1 cellular context compared by ENCODE assay signal in the genomic region with DNA sequence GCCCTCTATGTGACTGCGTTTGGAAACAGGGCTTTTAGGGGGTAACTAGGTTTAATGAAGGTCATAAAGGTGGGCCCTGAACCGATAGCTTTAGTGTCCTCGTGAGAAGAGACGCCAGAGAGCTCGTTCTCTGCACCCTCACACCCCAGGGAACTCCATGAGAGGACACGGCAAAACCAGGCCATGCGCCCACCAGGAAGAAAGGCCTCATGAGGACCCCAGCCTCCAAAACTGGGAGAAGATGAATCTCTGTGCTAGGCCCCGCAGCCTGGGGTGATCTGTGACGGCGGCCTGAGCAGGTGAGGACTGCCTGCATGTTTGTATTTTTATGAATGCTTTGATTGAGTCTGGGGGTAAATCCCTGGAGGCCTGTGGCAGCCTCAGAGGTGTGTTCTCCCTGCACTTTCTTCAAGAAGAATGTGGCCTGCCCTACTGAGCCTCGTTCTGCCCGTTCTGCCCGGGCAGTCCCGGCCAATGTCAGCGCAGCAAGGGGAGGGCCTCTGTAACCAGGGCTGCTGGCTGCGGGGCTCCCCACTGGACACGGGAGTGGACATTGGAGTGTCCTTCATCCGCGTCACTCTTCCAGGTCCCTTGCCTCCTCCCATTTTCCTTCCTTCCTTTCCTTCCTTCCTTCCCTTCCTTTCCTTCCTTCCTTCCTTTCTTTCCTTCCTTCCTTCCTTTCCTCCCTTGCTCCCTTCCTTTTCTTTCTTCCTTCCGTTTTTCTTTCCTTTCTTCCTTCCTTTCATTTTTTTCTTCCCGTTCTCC.
TF ChIP-seq lines count a peak whose summit lies in the region.

No MANE protein-coding gene starts in this region.

TF ChIP-seq in endothelial cell of umbilical vein, 7 proteins besides CTCF, POLR2A, EP300 and RAD21:
- TF ChIP-seq JUN (IDR thresholded peaks at IDR 0.05; ENCODE audit: borderline replicate concordance, insufficient read depth, insufficient read length, low read depth), result no peak
- TF ChIP-seq GATA2 (IDR thresholded peaks at IDR 0.05; ENCODE audit: insufficient read depth, insufficient read length, low read depth, low read length), result no peak
- TF ChIP-seq, protein P1, sequence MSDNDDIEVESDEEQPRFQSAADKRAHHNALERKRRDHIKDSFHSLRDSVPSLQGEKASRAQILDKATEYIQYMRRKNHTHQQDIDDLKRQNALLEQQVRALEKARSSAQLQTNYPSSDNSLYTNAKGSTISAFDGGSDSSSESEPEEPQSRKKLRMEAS (IDR thresholded peaks at IDR 0.05; ENCODE audit: insufficient read depth, insufficient read length), result no peak
- no peak for TF ChIP-seq EZH2 (IDR thresholded peaks at IDR 0.05; ENCODE audit: borderline replicate concordance, low read depth, low read length, severe bottlenecking)
- no peak for TF ChIP-seq POLR2AphosphoS5 (IDR thresholded peaks at IDR 0.05; ENCODE audit: insufficient read depth, low read depth, low read length)
- no peak for TF ChIP-seq FOS (IDR thresholded peaks at IDR 0.05; ENCODE audit: borderline replicate concordance, insufficient read depth, low read length)
- TF ChIP-seq MYC (IDR thresholded peaks at IDR 0.05; ENCODE audit: low read depth, low read length), result no peak
